ENCODE assay signal across 23 cellular contexts in genomic region chr6:136007355-136007754, GRCh38.
A peak's percentile ranks its signal among the peaks of the same experiment; 100 is the strongest.
DNase-seq lines count a peak whose midpoint lies in the region; ATAC-seq and TF ChIP-seq lines count a peak whose summit lies in the region.
"Had no signal": no experiment of that assay in that cellular context is flagged by ENCODE, and none has a peak within 500 bp of the region (broad histone marks: within the 10 kb centered on the region; RNA-seq: fewer than 3 reads in every experiment).

No MANE protein-coding gene starts in this region.

- DNase-seq in HL-60 (ENCODE audit: low read depth in 1 of 2, low spot score in 1 of 2) (peak; percentile 22 to 71), MV-4-11 (lab: John Stamatoyannopoulos, UW) (peak; percentile 94), SKM-1 (lab: John Stamatoyannopoulos, UW; ENCODE audit: unreplicated experiment) (peak; percentile 62), ecto neural progenitor cell (ENCODE audit: low spot score) (no peak), NCI-H446 (lab: John Stamatoyannopoulos, UW) (no peak)
- no peak for DNase-seq in naive thymus-derived CD4-positive, alpha-beta T cell
- DNase-seq in activated CD4-positive, alpha-beta memory T cell treated with anti-CD3 and anti-CD28 coated beads, Interleukin-2, amount 10 ng/mL, durations not matched to agents 7 days and 5 days, result no peak
- DNase-seq: COR-L47, DMS 273 treated with DMSO at 0.1 percent for 48 hours, DND-41, H7, IMR-90, Karpas-422, MG63, NCI-H1694 treated with DMSO at 0.1 percent for 48 hours, NCI-H2227 treated with DMSO at 0.1 percent for 48 hours, NCI-H524, Peyer's patch, SHP77, T-helper 17 cell had no signal

- ATAC-seq in naive thymus-derived CD4-positive, alpha-beta T cell, result peak; percentile 66
- ATAC-seq in GM21360 (IDR thresholded peaks at IDR 0.05; ENCODE audit: unreplicated experiment), result no peak
- ATAC-seq: SK-N-SH treated with all-trans-retinoic acid at 6 μM for 48 hours, T-helper 17 cell had no signal

- H3K4me3 ChIP-seq in HL-60 (replicated peaks; ENCODE audit: insufficient read depth, low read length), result no peak overlapping the region
- H3K4me3 ChIP-seq in naive thymus-derived CD4-positive, alpha-beta T cell (ENCODE audit: low read length), result no peak overlapping the region
- H3K4me3 ChIP-seq: MG63, Peyer's patch had no signal

- no peaks in the 10 kb centered on the region for H3K9me3 ChIP-seq in naive thymus-derived CD4-positive, alpha-beta T cell (ENCODE audit: control insufficient read depth in 2 of 3, low read length in 3 of 3)

- no peaks in the 10 kb centered on the region for H3K36me3 ChIP-seq in naive thymus-derived CD4-positive, alpha-beta T cell (ENCODE audit: control insufficient read depth in 2 of 3, insufficient read depth in 3 of 3, low read length in 3 of 3)
- H3K36me3 ChIP-seq: MG63, Peyer's patch had no signal

- H3K27me3 Mint-ChIP-seq in naive thymus-derived CD4-positive, alpha-beta T cell, result peaks cover 0 to 4% (median 0%) of the 10 kb centered on the region in 5 donors
- peaks cover 8% of the 10 kb centered on the region for H3K27me3 Mint-ChIP-seq in activated CD4-positive, alpha-beta memory T cell treated with anti-CD3 and anti-CD28 coated beads, Interleukin-2, amount 10 ng/mL, durations not matched to agents 7 days and 5 days

- no peak overlapping the region for H3K27ac Mint-ChIP-seq in naive thymus-derived CD4-positive, alpha-beta T cell
- no peak overlapping the region for H3K27ac Mint-ChIP-seq in activated CD4-positive, alpha-beta memory T cell treated with anti-CD3 and anti-CD28 coated beads, Interleukin-2, amount 10 ng/mL, durations not matched to agents 7 days and 5 days
- H3K27ac Mint-ChIP-seq: T-helper 17 cell had no signal

- no peaks in the 10 kb centered on the region for H3K4me1 ChIP-seq in naive thymus-derived CD4-positive, alpha-beta T cell (ENCODE audit: control insufficient read depth in 2 of 2, insufficient read depth in 2 of 2, low read length in 2 of 2)
- H3K4me1 ChIP-seq: Peyer's patch had no signal

- intact Hi-C loops in naive thymus-derived CD4-positive, alpha-beta T cell (cut with micrococcal nuclease), result no loop called here

- CTCF ChIA-PET in naive thymus-derived CD4-positive, alpha-beta T cell (lab: Charles Lee), result no interaction called here
- CTCF ChIA-PET in activated CD4-positive, alpha-beta memory T cell treated with anti-CD3 and anti-CD28 coated beads, Interleukin-2, amount 10 ng/mL, durations not matched to agents 7 days and 5 days (lab: Charles Lee), result no interaction called here

- no peak for TF ChIP-seq CTCF in HL-60 (IDR thresholded peaks at IDR 0.05; ENCODE audit: insufficient read depth, low read length)

- H3K4me3 Mint-ChIP-seq in naive thymus-derived CD4-positive, alpha-beta T cell, result no peak overlapping the region
- no peak overlapping the region for H3K4me3 Mint-ChIP-seq in activated CD4-positive, alpha-beta memory T cell treated with anti-CD3 and anti-CD28 coated beads, Interleukin-2, amount 10 ng/mL, durations not matched to agents 7 days and 5 days
- H3K4me3 Mint-ChIP-seq: T-helper 17 cell had no signal

- H3K4me1 Mint-ChIP-seq in naive thymus-derived CD4-positive, alpha-beta T cell, result peaks cover 0 to 3% (median 0%) of the 10 kb centered on the region in 7 donors
- no peaks in the 10 kb centered on the region for H3K4me1 Mint-ChIP-seq in activated CD4-positive, alpha-beta memory T cell treated with anti-CD3 and anti-CD28 coated beads, Interleukin-2, amount 10 ng/mL, durations not matched to agents 7 days and 5 days
- H3K4me1 Mint-ChIP-seq: T-helper 17 cell had no signal

- H3K27ac ChIP-seq in HL-60 (replicated peaks), result no peak overlapping the region
- H3K27ac ChIP-seq in naive thymus-derived CD4-positive, alpha-beta T cell (ENCODE audit: low read depth, low read length), result no peak overlapping the region
- H3K27ac ChIP-seq: C4-2B, Peyer's patch had no signal

- peaks cover 0 to 9% (median 0%) of the 10 kb centered on the region in 5 donors for H3K36me3 Mint-ChIP-seq in naive thymus-derived CD4-positive, alpha-beta T cell
- H3K36me3 Mint-ChIP-seq in activated CD4-positive, alpha-beta memory T cell treated with anti-CD3 and anti-CD28 coated beads, Interleukin-2, amount 10 ng/mL, durations not matched to agents 7 days and 5 days (ENCODE audit: low read depth), result no peaks in the 10 kb centered on the region

- no peaks in the 10 kb centered on the region for H3K27me3 ChIP-seq in HL-60 (ENCODE audit: insufficient read depth, poor library complexity, severe bottlenecking)
- no peaks in the 10 kb centered on the region for H3K27me3 ChIP-seq in naive thymus-derived CD4-positive, alpha-beta T cell (ENCODE audit: control insufficient read depth in 2 of 2, insufficient read depth in 2 of 2, low read length in 2 of 2)
- H3K27me3 ChIP-seq: MG63, Peyer's patch had no signal

- POLR2A ChIA-PET in naive thymus-derived CD4-positive, alpha-beta T cell (lab: Charles Lee), result no interaction called here
- POLR2A ChIA-PET in activated CD4-positive, alpha-beta memory T cell treated with anti-CD3 and anti-CD28 coated beads, Interleukin-2, amount 10 ng/mL, durations not matched to agents 7 days and 5 days (lab: Charles Lee), result no interaction called here

- H3K9me3 Mint-ChIP-seq in naive thymus-derived CD4-positive, alpha-beta T cell, result peaks cover 0 to 24% (median 5%) of the 10 kb centered on the region in 11 donors
- H3K9me3 Mint-ChIP-seq in activated CD4-positive, alpha-beta memory T cell treated with anti-CD3 and anti-CD28 coated beads, Interleukin-2, amount 10 ng/mL, durations not matched to agents 7 days and 5 days, result peaks cover 6% of the 10 kb centered on the region

Comparison
In these comparisons a context has a peak if more than half of its experiments do, and no peak if none do; other contexts are left out.
1. DNase-seq: peak in HL-60 (2 of 2), MV-4-11 (single experiment) and SKM-1 (single experiment); none in naive thymus-derived CD4-positive, alpha-beta T cell (0 of 9), ecto neural progenitor cell (single experiment), NCI-H446 (0 of 2) and activated CD4-positive, alpha-beta memory T cell treated with anti-CD3 and anti-CD28 coated beads, Interleukin-2, amount 10 ng/mL, durations not matched to agents 7 days and 5 days (single experiment).